In the genomic region with DNA sequence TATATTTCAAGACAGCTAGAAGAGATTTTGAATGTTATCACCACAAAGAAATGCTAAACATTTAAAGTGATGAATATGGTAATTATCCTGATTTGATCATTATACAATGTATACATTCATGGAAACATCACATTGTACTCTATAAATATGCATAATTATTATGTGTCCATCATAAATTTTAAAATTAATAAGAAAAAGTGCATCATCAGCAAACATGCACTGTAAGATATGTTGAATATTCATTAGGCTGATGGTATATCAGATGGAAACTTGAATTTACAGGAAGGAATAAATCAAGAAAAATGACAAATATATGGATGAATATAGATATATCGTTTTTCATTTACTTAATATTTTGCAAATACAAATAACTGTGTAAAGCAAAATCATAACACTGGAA, we compare ENCODE assay signal across 3 cellular contexts.
TF ChIP-seq lines count a peak whose summit lies in the region.

No MANE protein-coding gene starts in this region.

TF ChIP-seq in HepG2, 621 proteins besides CTCF, POLR2A, EP300 and RAD21:
- peak; percentile 75 for TF ChIP-seq MAFF (IDR thresholded peaks at IDR 0.05; ENCODE audit: low read depth, low read length)
- no peak for TF ChIP-seq FOSL2 (CRISPR knock-in tag; IDR thresholded peaks at IDR 0.05)
- TF ChIP-seq, protein P1, sequence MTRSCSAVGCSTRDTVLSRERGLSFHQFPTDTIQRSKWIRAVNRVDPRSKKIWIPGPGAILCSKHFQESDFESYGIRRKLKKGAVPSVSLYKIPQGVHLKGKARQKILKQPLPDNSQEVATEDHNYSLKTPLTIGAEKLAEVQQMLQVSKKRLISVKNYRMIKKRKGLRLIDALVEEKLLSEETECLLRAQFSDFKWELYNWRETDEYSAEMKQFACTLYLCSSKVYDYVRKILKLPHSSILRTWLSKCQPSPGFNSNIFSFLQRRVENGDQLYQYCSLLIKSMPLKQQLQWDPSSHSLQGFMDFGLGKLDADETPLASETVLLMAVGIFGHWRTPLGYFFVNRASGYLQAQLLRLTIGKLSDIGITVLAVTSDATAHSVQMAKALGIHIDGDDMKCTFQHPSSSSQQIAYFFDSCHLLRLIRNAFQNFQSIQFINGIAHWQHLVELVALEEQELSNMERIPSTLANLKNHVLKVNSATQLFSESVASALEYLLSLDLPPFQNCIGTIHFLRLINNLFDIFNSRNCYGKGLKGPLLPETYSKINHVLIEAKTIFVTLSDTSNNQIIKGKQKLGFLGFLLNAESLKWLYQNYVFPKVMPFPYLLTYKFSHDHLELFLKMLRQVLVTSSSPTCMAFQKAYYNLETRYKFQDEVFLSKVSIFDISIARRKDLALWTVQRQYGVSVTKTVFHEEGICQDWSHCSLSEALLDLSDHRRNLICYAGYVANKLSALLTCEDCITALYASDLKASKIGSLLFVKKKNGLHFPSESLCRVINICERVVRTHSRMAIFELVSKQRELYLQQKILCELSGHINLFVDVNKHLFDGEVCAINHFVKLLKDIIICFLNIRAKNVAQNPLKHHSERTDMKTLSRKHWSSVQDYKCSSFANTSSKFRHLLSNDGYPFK (CRISPR knock-in tag; IDR thresholded peaks at IDR 0.05; ENCODE audit: borderline replicate concordance): no peak
- peak; percentile 65 to 88 for TF ChIP-seq MAFK (conservative IDR thresholded peaks at IDR 0.05 in 1 of 2, IDR thresholded peaks at IDR 0.05 in 1 of 2; ENCODE audit: low read length in 2 of 2)
- TF ChIP-seq, protein P2, sequence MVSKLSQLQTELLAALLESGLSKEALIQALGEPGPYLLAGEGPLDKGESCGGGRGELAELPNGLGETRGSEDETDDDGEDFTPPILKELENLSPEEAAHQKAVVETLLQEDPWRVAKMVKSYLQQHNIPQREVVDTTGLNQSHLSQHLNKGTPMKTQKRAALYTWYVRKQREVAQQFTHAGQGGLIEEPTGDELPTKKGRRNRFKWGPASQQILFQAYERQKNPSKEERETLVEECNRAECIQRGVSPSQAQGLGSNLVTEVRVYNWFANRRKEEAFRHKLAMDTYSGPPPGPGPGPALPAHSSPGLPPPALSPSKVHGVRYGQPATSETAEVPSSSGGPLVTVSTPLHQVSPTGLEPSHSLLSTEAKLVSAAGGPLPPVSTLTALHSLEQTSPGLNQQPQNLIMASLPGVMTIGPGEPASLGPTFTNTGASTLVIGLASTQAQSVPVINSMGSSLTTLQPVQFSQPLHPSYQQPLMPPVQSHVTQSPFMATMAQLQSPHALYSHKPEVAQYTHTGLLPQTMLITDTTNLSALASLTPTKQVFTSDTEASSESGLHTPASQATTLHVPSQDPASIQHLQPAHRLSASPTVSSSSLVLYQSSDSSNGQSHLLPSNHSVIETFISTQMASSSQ (IDR thresholded peaks at IDR 0.05; ENCODE audit: low read depth): no peak
- TF ChIP-seq, protein P2 (CRISPR knock-in tag; IDR thresholded peaks at IDR 0.05; ENCODE audit: borderline replicate concordance): no peak

TF ChIP-seq in IMR-90, 13 proteins besides CTCF, POLR2A, EP300 and RAD21:
- no peak for TF ChIP-seq SMC3 (IDR thresholded peaks at IDR 0.05; ENCODE audit: low read depth, low read length)
- TF ChIP-seq MAFK (IDR thresholded peaks at IDR 0.05; ENCODE audit: low read depth, low read length): peak; percentile 93
- TF ChIP-seq, protein P3, sequence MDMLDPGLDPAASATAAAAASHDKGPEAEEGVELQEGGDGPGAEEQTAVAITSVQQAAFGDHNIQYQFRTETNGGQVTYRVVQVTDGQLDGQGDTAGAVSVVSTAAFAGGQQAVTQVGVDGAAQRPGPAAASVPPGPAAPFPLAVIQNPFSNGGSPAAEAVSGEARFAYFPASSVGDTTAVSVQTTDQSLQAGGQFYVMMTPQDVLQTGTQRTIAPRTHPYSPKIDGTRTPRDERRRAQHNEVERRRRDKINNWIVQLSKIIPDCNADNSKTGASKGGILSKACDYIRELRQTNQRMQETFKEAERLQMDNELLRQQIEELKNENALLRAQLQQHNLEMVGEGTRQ (IDR thresholded peaks at IDR 0.05; ENCODE audit: low read depth, low read length): no peak
- no peak for TF ChIP-seq CEBPB (IDR thresholded peaks at IDR 0.05; ENCODE audit: low read depth, low read length)
- TF ChIP-seq, protein P4, sequence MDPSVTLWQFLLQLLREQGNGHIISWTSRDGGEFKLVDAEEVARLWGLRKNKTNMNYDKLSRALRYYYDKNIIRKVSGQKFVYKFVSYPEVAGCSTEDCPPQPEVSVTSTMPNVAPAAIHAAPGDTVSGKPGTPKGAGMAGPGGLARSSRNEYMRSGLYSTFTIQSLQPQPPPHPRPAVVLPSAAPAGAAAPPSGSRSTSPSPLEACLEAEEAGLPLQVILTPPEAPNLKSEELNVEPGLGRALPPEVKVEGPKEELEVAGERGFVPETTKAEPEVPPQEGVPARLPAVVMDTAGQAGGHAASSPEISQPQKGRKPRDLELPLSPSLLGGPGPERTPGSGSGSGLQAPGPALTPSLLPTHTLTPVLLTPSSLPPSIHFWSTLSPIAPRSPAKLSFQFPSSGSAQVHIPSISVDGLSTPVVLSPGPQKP (IDR thresholded peaks at IDR 0.05; ENCODE audit: borderline replicate concordance, low read depth, low read length): no peak
- TF ChIP-seq MAZ (IDR thresholded peaks at IDR 0.05; ENCODE audit: borderline replicate concordance, low read depth, low read length): no peak
- no peak for TF ChIP-seq MXI1 (IDR thresholded peaks at IDR 0.05; ENCODE audit: borderline replicate concordance, low read depth, low read length)

TF ChIP-seq in K562, 482 proteins besides CTCF, POLR2A, EP300 and RAD21 (continues in another document):
- TF ChIP-seq, protein P5, sequence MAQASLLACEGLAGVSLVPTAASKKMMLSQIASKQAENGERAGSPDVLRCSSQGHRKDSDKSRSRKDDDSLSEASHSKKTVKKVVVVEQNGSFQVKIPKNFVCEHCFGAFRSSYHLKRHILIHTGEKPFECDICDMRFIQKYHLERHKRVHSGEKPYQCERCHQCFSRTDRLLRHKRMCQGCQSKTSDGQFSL (CRISPR knock-in tag; IDR thresholded peaks at IDR 0.05): no peak
- TF ChIP-seq, protein P5 (tag; IDR thresholded peaks at IDR 0.05): no peak
- no peak for TF ChIP-seq ZC3H8 (IDR thresholded peaks at IDR 0.05)
- no peak for TF ChIP-seq SREBF1 (IDR thresholded peaks at IDR 0.05; ENCODE audit: borderline replicate concordance, low read depth, low read length)
- TF ChIP-seq, protein P6, sequence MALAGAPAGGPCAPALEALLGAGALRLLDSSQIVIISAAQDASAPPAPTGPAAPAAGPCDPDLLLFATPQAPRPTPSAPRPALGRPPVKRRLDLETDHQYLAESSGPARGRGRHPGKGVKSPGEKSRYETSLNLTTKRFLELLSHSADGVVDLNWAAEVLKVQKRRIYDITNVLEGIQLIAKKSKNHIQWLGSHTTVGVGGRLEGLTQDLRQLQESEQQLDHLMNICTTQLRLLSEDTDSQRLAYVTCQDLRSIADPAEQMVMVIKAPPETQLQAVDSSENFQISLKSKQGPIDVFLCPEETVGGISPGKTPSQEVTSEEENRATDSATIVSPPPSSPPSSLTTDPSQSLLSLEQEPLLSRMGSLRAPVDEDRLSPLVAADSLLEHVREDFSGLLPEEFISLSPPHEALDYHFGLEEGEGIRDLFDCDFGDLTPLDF (CRISPR knock-in tag; IDR thresholded peaks at IDR 0.05): no peak
- TF ChIP-seq PCBP1 (IDR thresholded peaks at IDR 0.05; ENCODE audit: low read depth, low read length, poor library complexity, severe bottlenecking): no peak
- no peak for TF ChIP-seq SMARCA4 (IDR thresholded peaks at IDR 0.05)
- no peak for TF ChIP-seq CBX2 (IDR thresholded peaks at IDR 0.05; ENCODE audit: insufficient read depth, low read length, poor library complexity, severe bottlenecking)
- TF ChIP-seq PHB2 (IDR thresholded peaks at IDR 0.05; ENCODE audit: low read depth): no peak
- no peak for TF ChIP-seq ELF1 (tag; IDR thresholded peaks at IDR 0.05)
- no peak for TF ChIP-seq FOXK2 (conservative IDR thresholded peaks at IDR 0.05 in 1 of 2, IDR thresholded peaks at IDR 0.05 in 1 of 2; ENCODE audit: low read depth in 2 of 2)
- TF ChIP-seq MAFG (tag; conservative IDR thresholded peaks at IDR 0.05): peak; percentile 58
- no peak for TF ChIP-seq ZNF766 (CRISPR knock-in tag; conservative IDR thresholded peaks at IDR 0.05)
- no peak for TF ChIP-seq ZBTB8A (IDR thresholded peaks at IDR 0.05; ENCODE audit: partially characterized antibody)
- TF ChIP-seq CCAR2 (IDR thresholded peaks at IDR 0.05; ENCODE audit: low read depth, low read length): no peak
- TF ChIP-seq ZNF316 (IDR thresholded peaks at IDR 0.05): peak; percentile 94
- TF ChIP-seq MAFF (IDR thresholded peaks at IDR 0.05; ENCODE audit: low read length): peak; percentile 67
- TF ChIP-seq TAL1 (IDR thresholded peaks at IDR 0.05): no peak
- TF ChIP-seq C11orf30 (IDR thresholded peaks at IDR 0.05; ENCODE audit: low read depth): peak; percentile 83
- TF ChIP-seq DACH1 (IDR thresholded peaks at IDR 0.05; ENCODE audit: partially characterized antibody): no peak
- TF ChIP-seq, protein P7, sequence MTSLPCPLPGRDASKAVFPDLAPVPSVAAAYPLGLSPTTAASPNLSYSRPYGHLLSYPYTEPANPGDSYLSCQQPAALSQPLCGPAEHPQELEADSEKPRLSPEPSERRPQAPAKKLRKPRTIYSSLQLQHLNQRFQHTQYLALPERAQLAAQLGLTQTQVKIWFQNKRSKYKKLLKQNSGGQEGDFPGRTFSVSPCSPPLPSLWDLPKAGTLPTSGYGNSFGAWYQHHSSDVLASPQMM (CRISPR knock-in tag; IDR thresholded peaks at IDR 0.05): no peak
- no peak for TF ChIP-seq ETV1 (tag; conservative IDR thresholded peaks at IDR 0.05; ENCODE audit: low read depth)
- no peak for TF ChIP-seq SIRT6 (IDR thresholded peaks at IDR 0.05; ENCODE audit: low read depth, low read length)
- no peak for TF ChIP-seq FOXJ3 (CRISPR knock-in tag; IDR thresholded peaks at IDR 0.05)
- TF ChIP-seq RBM25 (IDR thresholded peaks at IDR 0.05; ENCODE audit: low read depth, low read length, severe bottlenecking): no peak
- no peak for TF ChIP-seq ZKSCAN8 (CRISPR knock-in tag; IDR thresholded peaks at IDR 0.05)
- TF ChIP-seq STAT5A (IDR thresholded peaks at IDR 0.05; ENCODE audit: borderline replicate concordance, low read length): no peak
- TF ChIP-seq MAFK (IDR thresholded peaks at IDR 0.05; ENCODE audit: low read length): peak; percentile 77
- TF ChIP-seq, protein P8, sequence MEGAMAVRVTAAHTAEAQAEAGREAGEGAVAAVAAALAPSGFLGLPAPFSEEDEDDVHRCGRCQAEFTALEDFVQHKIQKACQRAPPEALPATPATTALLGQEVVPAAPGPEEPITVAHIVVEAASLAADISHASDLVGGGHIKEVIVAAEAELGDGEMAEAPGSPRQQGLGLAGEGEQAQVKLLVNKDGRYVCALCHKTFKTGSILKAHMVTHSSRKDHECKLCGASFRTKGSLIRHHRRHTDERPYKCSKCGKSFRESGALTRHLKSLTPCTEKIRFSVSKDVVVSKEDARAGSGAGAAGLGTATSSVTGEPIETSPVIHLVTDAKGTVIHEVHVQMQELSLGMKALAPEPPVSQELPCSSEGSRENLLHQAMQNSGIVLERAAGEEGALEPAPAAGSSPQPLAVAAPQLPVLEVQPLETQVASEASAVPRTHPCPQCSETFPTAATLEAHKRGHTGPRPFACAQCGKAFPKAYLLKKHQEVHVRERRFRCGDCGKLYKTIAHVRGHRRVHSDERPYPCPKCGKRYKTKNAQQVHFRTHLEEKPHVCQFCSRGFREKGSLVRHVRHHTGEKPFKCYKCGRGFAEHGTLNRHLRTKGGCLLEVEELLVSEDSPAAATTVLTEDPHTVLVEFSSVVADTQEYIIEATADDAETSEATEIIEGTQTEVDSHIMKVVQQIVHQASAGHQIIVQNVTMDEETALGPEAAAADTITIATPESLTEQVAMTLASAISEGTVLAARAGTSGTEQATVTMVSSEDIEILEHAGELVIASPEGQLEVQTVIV (CRISPR knock-in tag; IDR thresholded peaks at IDR 0.05; ENCODE audit: borderline replicate concordance): no peak
- TF ChIP-seq ESRRB (CRISPR knock-in tag; IDR thresholded peaks at IDR 0.05; ENCODE audit: borderline replicate concordance): no peak
- TF ChIP-seq GABPB2 (CRISPR knock-in tag; conservative IDR thresholded peaks at IDR 0.05): no peak
- no peak for TF ChIP-seq TBL1XR1 (IDR thresholded peaks at IDR 0.05; ENCODE audit: low read length in 2 of 2)
- TF ChIP-seq ARID2 (IDR thresholded peaks at IDR 0.05): no peak
- TF ChIP-seq RB1 (IDR thresholded peaks at IDR 0.05; ENCODE audit: low read depth): no peak
- no peak for TF ChIP-seq ZNF24 (IDR thresholded peaks at IDR 0.05)
- no peak for TF ChIP-seq PHB (CRISPR knock-in tag; IDR thresholded peaks at IDR 0.05)
- TF ChIP-seq, protein P9, sequence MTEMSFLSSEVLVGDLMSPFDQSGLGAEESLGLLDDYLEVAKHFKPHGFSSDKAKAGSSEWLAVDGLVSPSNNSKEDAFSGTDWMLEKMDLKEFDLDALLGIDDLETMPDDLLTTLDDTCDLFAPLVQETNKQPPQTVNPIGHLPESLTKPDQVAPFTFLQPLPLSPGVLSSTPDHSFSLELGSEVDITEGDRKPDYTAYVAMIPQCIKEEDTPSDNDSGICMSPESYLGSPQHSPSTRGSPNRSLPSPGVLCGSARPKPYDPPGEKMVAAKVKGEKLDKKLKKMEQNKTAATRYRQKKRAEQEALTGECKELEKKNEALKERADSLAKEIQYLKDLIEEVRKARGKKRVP (CRISPR knock-in tag; IDR thresholded peaks at IDR 0.05): no peak
- no peak for TF ChIP-seq MAX (CRISPR knock-in tag; IDR thresholded peaks at IDR 0.05)
